ENCODE assay signal across 31 cellular contexts in the genomic region with DNA sequence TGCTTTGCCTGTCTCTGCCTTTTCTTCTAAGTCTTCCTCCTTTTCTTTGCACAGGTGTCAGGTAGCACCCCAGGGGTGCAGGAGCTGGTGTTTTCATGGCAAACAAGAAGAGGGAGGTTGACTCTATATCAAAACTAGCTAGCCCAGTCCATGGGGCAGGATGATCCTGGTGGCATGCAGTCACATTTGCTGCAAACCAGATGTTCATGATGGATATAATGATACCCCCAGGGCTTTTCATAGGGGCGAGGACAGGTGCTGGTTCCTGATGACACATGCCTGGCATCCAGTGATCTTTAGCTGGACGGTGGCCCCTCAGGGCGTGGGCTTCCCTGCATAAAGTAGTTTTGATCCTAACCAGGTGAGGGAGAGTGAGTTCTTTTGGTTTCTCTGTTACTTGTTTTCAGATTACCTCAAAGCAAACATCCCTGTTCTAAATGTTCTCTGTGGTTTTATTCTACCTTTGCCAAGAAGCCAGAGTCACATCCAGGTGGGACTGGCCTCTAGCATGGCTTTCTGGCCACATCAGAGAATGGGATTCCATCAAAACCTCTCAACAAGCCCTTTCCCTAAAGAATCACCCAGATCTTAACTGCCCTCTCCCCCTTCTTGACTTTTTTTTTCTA. TPM values are rescaled to one million over a fixed set of nuclear protein-coding genes. Genes with fewer than 3 reads are reported as not detected.
DNase-seq lines count a peak whose midpoint lies in the region; ATAC-seq, FAIRE-seq and TF ChIP-seq lines count a peak whose summit lies in the region.
"Had no signal": no experiment of that assay in that cellular context is flagged by ENCODE, and none has a peak within 500 bp of the region (broad histone marks: within the 10 kb centered on the region; RNA-seq: fewer than 3 reads in every experiment).

No MANE protein-coding gene starts in this region.

- H3K27me3 Mint-ChIP-seq in activated T-helper 1 cell treated with anti-CD3 and anti-CD28 coated beads, Interleukin-12 subunit alpha, Interleukin-12 subunit beta, Interleukin-2, Interleukin-4 antibody, amounts not matched to agents 30 ng/mL and 10 ng/mL and 1 ng/mL, durations not matched to agents 14 hours and 24 hours and 36 hours (ENCODE audit: insufficient read depth) = no peaks in the 10 kb centered on the region

- no peak overlapping the region for H3K9ac ChIP-seq in mammary epithelial cell (ENCODE audit: insufficient read depth, low read length)

- H2AFZ ChIP-seq in mammary epithelial cell (ENCODE audit: low read depth, low read length) = no peak overlapping the region

- H3K27me3 ChIP-seq in mammary epithelial cell (ENCODE audit: insufficient read depth, low read length) = no peaks in the 10 kb centered on the region
- H3K27me3 ChIP-seq in breast epithelium = no peaks in the 10 kb centered on the region
- peaks cover 3% of the 10 kb centered on the region for H3K27me3 ChIP-seq in foreskin keratinocyte
- H3K27me3 ChIP-seq: heart right ventricle, left lung, ovary, right atrium auricular region, spleen, stomach, upper lobe of left lung had no signal

- no peak for FAIRE-seq in H54 (lab: Jason Lieb, UNC)

- peak; percentile 40 for ATAC-seq in foreskin keratinocyte
- ATAC-seq: heart right ventricle, left lung, natural killer cell had no signal

- DNase-seq in mammary epithelial cell (peak; percentile 42), breast epithelium (ENCODE audit: low spot score in 2 of 2) (no peak), RPMI7951 (ENCODE audit: low read depth) (peak; percentile 48), foreskin keratinocyte (no peak), H54 (ENCODE audit: insufficient read length, low spot score) (no peak), NK-92 (lab: John Stamatoyannopoulos, UW; ENCODE audit: unreplicated experiment) (no peak)
- no peak for DNase-seq in stimulated activated CD4-positive, alpha-beta T cell treated with anti-CD3 and anti-CD28 coated beads, Interleukin-4, amount 100 ng/mL, for 1 hour
- DNase-seq in activated T-helper 1 cell treated with anti-CD3 and anti-CD28 coated beads, Interleukin-12 subunit alpha, Interleukin-12 subunit beta, Interleukin-2, Interleukin-4 antibody, amounts not matched to agents 30 ng/mL and 10 ng/mL and 1 ng/mL, durations not matched to agents 14 hours and 24 hours and 36 hours (ENCODE audit: low spot score) = no peak
- DNase-seq: ACHN; activated CD4-positive, alpha-beta T cell treated with anti-CD3 and anti-CD28 coated beads, Interleukin-2, amount 50 U/mL, for 48 hours; activated CD8-positive, alpha-beta memory T cell treated with anti-CD3 and anti-CD28 coated beads, Interleukin-2, amount 50 U/mL, for 48 hours; activated gamma-delta T cell; aorta; C1 segment of cervical spinal cord; central memory CD4-positive, alpha-beta T cell; heart right ventricle; Karpas-422; left lung; natural killer cell; NCI-H1930; NCI-H226; ovary; SIG-M5; spleen; stimulated activated CD4-positive, alpha-beta T cell treated with anti-CD3 and anti-CD28 coated beads, Interleukin-4, amount 100 ng/mL, for 24 hours; stomach; upper lobe of left lung had no signal

- dilution Hi-C loops in mammary epithelial cell (cut with HindIII; ENCODE audit: low sequenced_read_pairs) = no loop called here

- H3K27ac Mint-ChIP-seq in activated T-helper 1 cell treated with anti-CD3 and anti-CD28 coated beads, Interleukin-12 subunit alpha, Interleukin-12 subunit beta, Interleukin-2, Interleukin-4 antibody, amounts not matched to agents 30 ng/mL and 10 ng/mL and 1 ng/mL, durations not matched to agents 14 hours and 24 hours and 36 hours = no peak overlapping the region
- H3K27ac Mint-ChIP-seq: mesothelial cell of epicardium had no signal

- intact Hi-C loops in mammary epithelial cell (cut with micrococcal nuclease) (no loop called here), breast epithelium (cut with DNase I; ENCODE audit: low total_unique reads) (no loop called here)
- intact Hi-C loops in activated T-helper 1 cell treated with anti-CD3 and anti-CD28 coated beads, Interleukin-12 subunit alpha, Interleukin-12 subunit beta, Interleukin-2, Interleukin-4 antibody, amounts not matched to agents 30 ng/mL and 10 ng/mL and 1 ng/mL, durations not matched to agents 14 hours and 24 hours and 36 hours (cut with micrococcal nuclease) = no loop called here

- peaks cover 86% of the 10 kb centered on the region for H3K79me2 ChIP-seq in mammary epithelial cell (ENCODE audit: insufficient read depth, low read length)

- H3K9me3 Mint-ChIP-seq in activated T-helper 1 cell treated with anti-CD3 and anti-CD28 coated beads, Interleukin-12 subunit alpha, Interleukin-12 subunit beta, Interleukin-2, Interleukin-4 antibody, amounts not matched to agents 30 ng/mL and 10 ng/mL and 1 ng/mL, durations not matched to agents 14 hours and 24 hours and 36 hours = peaks cover 9% of the 10 kb centered on the region
- H3K9me3 Mint-ChIP-seq: natural killer cell had no signal

- TF ChIP-seq POLR2A in breast epithelium (IDR thresholded peaks at IDR 0.05) = no peak
- TF ChIP-seq POLR2A in H54 (IDR thresholded peaks at IDR 0.05; ENCODE audit: low read depth, low read length) = no peak

- no peaks in the 10 kb centered on the region for H3K36me3 ChIP-seq in mammary epithelial cell (ENCODE audit: insufficient read depth, low read length)
- H3K36me3 ChIP-seq in breast epithelium = no peaks in the 10 kb centered on the region
- H3K36me3 ChIP-seq: ovary, right atrium auricular region had no signal

- BruUV-seq in mammary epithelial cell (replicated peaks; lab: Mats Ljungman, UMichigan) = no TSS peak

- H3K9me3 ChIP-seq in mammary epithelial cell (replicated peaks; ENCODE audit: insufficient read depth, low read length) = no peaks in the 10 kb centered on the region
- H3K9me3 ChIP-seq in breast epithelium = no peaks in the 10 kb centered on the region
- H3K9me3 ChIP-seq: heart right ventricle, ovary, right atrium auricular region, stomach, upper lobe of left lung had no signal

- H3K27ac ChIP-seq in mammary epithelial cell (ENCODE audit: insufficient read depth, low read depth, low read length) (no peak overlapping the region), breast epithelium (peak overlapping the region in 1 of 2 donors; percentile 34), foreskin keratinocyte (peak overlapping the region; percentile 46)
- H3K27ac ChIP-seq: heart right ventricle, left lung, ovary, right atrium auricular region, spleen, stomach, upper lobe of left lung had no signal

- WGBS in mammary epithelial cell (ENCODE audit: low coverage, missing lambda C conversion rate) = 19% methylated on average over 3 of the region's 3 CpGs

- TF ChIP-seq CTCF in mammary epithelial cell (conservative IDR thresholded peaks at IDR 0.05 in 1 of 2, IDR thresholded peaks at IDR 0.05 in 1 of 2; ENCODE audit: extremely low read depth in 1 of 2, insufficient read depth in 1 of 2, low read depth in 1 of 2, low read length in 2 of 2) = no peak
- no peak for TF ChIP-seq CTCF in breast epithelium (IDR thresholded peaks at IDR 0.05)
- TF ChIP-seq CTCF in foreskin keratinocyte (conservative IDR thresholded peaks at IDR 0.05) = peak; percentile 4

- H3K4me1 ChIP-seq in mammary epithelial cell (ENCODE audit: insufficient read depth, low read length) = peaks cover 34% of the 10 kb centered on the region
- no peaks in the 10 kb centered on the region for H3K4me1 ChIP-seq in breast epithelium
- H3K4me1 ChIP-seq in foreskin keratinocyte = peaks cover 26% of the 10 kb centered on the region
- H3K4me1 ChIP-seq: left lung had no signal

- in situ Hi-C loops in mammary epithelial cell (cut with MboI; ENCODE audit: low sequenced_read_pairs in 2 of 2) = no loop called here

- H3K4me3 ChIP-seq in mammary epithelial cell (replicated peaks in 1 of 3; ENCODE audit: insufficient read depth in 1 of 3, low read depth in 2 of 3, low read length in 3 of 3) = no peak overlapping the region
- peak overlapping the region in 1 of 3 donors; percentile 6 for H3K4me3 ChIP-seq in breast epithelium
- H3K4me3 ChIP-seq: heart right ventricle, left lung, ovary, right atrium auricular region, spleen, stomach, upper lobe of left lung had no signal

- H4K20me1 ChIP-seq in mammary epithelial cell (ENCODE audit: insufficient read depth, low read length) = no peaks in the 10 kb centered on the region

- no peak overlapping the region for H3K4me3 Mint-ChIP-seq in activated T-helper 1 cell treated with anti-CD3 and anti-CD28 coated beads, Interleukin-12 subunit alpha, Interleukin-12 subunit beta, Interleukin-2, Interleukin-4 antibody, amounts not matched to agents 30 ng/mL and 10 ng/mL and 1 ng/mL, durations not matched to agents 14 hours and 24 hours and 36 hours
- H3K4me3 Mint-ChIP-seq: mesothelial cell of epicardium, natural killer cell had no signal

- no peak overlapping the region for H3K4me2 ChIP-seq in mammary epithelial cell (ENCODE audit: insufficient read depth, low read depth, low read length)

- H3K36me3 Mint-ChIP-seq in activated T-helper 1 cell treated with anti-CD3 and anti-CD28 coated beads, Interleukin-12 subunit alpha, Interleukin-12 subunit beta, Interleukin-2, Interleukin-4 antibody, amounts not matched to agents 30 ng/mL and 10 ng/mL and 1 ng/mL, durations not matched to agents 14 hours and 24 hours and 36 hours (ENCODE audit: low read depth) = peaks cover 35% of the 10 kb centered on the region

- CTCF ChIA-PET in mammary epithelial cell (lab: Charles Lee; ENCODE audit: low non-redundant PET) = no interaction called here

- peaks cover 33% of the 10 kb centered on the region for H3K4me1 Mint-ChIP-seq in activated T-helper 1 cell treated with anti-CD3 and anti-CD28 coated beads, Interleukin-12 subunit alpha, Interleukin-12 subunit beta, Interleukin-2, Interleukin-4 antibody, amounts not matched to agents 30 ng/mL and 10 ng/mL and 1 ng/mL, durations not matched to agents 14 hours and 24 hours and 36 hours (ENCODE audit: low read depth)
- H3K4me1 Mint-ChIP-seq: mesothelial cell of epicardium had no signal

RNA-seq across cellular contexts. Expression of a gene that starts 11.2 kb away (rescaled TPM):
- 100 to 1,000 TPM; 178 to 203 TPM for total RNA-seq in mammary epithelial cell
- 143 TPM for polyA plus RNA-seq in mammary epithelial cell
- polyA minus RNA-seq in mammary epithelial cell = 130 TPM
- 10 to 100 TPM; 37.8 to 85.5 (median 50.5) TPM for total RNA-seq in breast epithelium
- total RNA-seq in RPMI7951 (2014; rRNA removed; shearing (Covaris generic)) = 157 and 162 TPM in 2 replicates
- 106 and 139 TPM in 2 replicates for total RNA-seq in foreskin keratinocyte
- 9.2 and 9.7 TPM in 2 replicates for polyA plus RNA-seq in foreskin keratinocyte
- total RNA-seq in activated T-helper 1 cell treated with anti-CD3 and anti-CD28 coated beads, Interleukin-12 subunit alpha, Interleukin-12 subunit beta, Interleukin-2, Interleukin-4 antibody, amounts not matched to agents 30 ng/mL and 10 ng/mL and 1 ng/mL, durations not matched to agents 14 hours and 24 hours and 36 hours = 78.2 and 78.5 TPM in 2 replicates

RNA-seq across cellular contexts. Expression of a gene that starts 42.1 kb away (rescaled TPM):
- total RNA-seq in mammary epithelial cell (under 1 TPM in 1 of 2 donors, not detected in 1; 0.26 TPM), breast epithelium (not detected), foreskin keratinocyte (not detected in 2 replicates)
- polyA plus RNA-seq in mammary epithelial cell (0.05 TPM), foreskin keratinocyte (not detected in 2 replicates)
- polyA minus RNA-seq in mammary epithelial cell = not detected
- total RNA-seq in RPMI7951 (2014; rRNA removed; shearing (Covaris generic)) = not detected in 2 replicates
- not detected in 2 replicates for total RNA-seq in activated T-helper 1 cell treated with anti-CD3 and anti-CD28 coated beads, Interleukin-12 subunit alpha, Interleukin-12 subunit beta, Interleukin-2, Interleukin-4 antibody, amounts not matched to agents 30 ng/mL and 10 ng/mL and 1 ng/mL, durations not matched to agents 14 hours and 24 hours and 36 hours
- total RNA-seq: aorta; G401; heart right ventricle; left lung; mesothelial cell of epicardium; natural killer cell; right atrium auricular region; stomach; T-helper 1 cell treated with Interleukin-12 subunit alpha and Interleukin-12 subunit beta and Interleukin-4 antibody, amounts not matched to agents 30 ng/mL and 1 ng/mL, for 36 hours; upper lobe of left lung had no signal
- polyA plus RNA-seq: aorta, heart right ventricle, spleen, stomach had no signal

Comparison
In these comparisons a context has a peak if more than half of its experiments do, and no peak if none do; other contexts are left out.
1. DNase-seq: peak in mammary epithelial cell (single experiment) and RPMI7951 (single experiment); none in breast epithelium (0 of 2), foreskin keratinocyte (0 of 2), stimulated activated CD4-positive, alpha-beta T cell treated with anti-CD3 and anti-CD28 coated beads, Interleukin-4, amount 100 ng/mL, for 1 hour (single experiment), activated T-helper 1 cell treated with anti-CD3 and anti-CD28 coated beads, Interleukin-12 subunit alpha, Interleukin-12 subunit beta, Interleukin-2, Interleukin-4 antibody, amounts not matched to agents 30 ng/mL and 10 ng/mL and 1 ng/mL, durations not matched to agents 14 hours and 24 hours and 36 hours (single experiment), H54 (single experiment) and NK-92 (single experiment).